Comparison of ENCODE assay signal across 1 cellular context in the genomic region with DNA sequence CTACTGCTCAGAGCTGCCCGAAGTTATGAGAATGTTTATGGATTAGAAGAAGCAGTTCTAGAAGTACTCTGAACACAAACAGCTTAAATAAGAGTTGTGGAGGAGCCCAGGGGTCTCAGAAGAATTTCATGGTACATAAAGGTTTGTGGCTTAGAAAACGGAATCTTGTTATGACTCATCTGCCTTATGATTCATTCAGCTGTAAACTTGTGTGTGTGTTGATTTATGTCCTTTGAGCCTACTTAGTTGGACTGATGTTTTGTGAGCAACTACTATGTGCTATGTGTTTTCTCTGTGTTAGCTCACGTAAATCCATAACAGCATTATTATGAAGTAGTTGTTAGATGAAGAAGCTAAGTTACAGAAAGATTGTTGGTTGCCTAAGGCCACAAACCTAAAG.
TF ChIP-seq lines count a peak whose summit lies in the region.

No MANE protein-coding gene starts in this region.

TF ChIP-seq in GM12878, 131 proteins besides CTCF, POLR2A, EP300 and RAD21 (continued from another document):
- TF ChIP-seq USF2 (IDR thresholded peaks at IDR 0.05; ENCODE audit: borderline replicate concordance, low read depth, low read length) (no peak), MEF2A (IDR thresholded peaks at IDR 0.05; ENCODE audit: insufficient read depth, low read depth, low read length) (0 out of 2 replicates have a peak, but pooled peaks have one; percentile 38), JUNB (IDR thresholded peaks at IDR 0.05) (peak; percentile 93), EED (IDR thresholded peaks at IDR 0.05; ENCODE audit: low read depth) (no peak), NR2C2 (IDR thresholded peaks at IDR 0.05; ENCODE audit: borderline replicate concordance, control insufficient read depth, insufficient read length, low read depth) (no peak), GABPA (IDR thresholded peaks at IDR 0.05; ENCODE audit: low read depth) (0 out of 2 replicates have a peak, but pooled peaks have one; percentile 44), SUPT20H (IDR thresholded peaks at IDR 0.05; ENCODE audit: borderline replicate concordance, control insufficient read depth, low read depth, low read length) (no peak), ZNF217 (IDR thresholded peaks at IDR 0.05) (peak; percentile 83), CEBPZ (IDR thresholded peaks at IDR 0.05; ENCODE audit: low read depth, low read length) (no peak), CBFB (IDR thresholded peaks at IDR 0.05; ENCODE audit: low read depth) (no peak), LARP7 (IDR thresholded peaks at IDR 0.05) (no peak), SPI1 (IDR thresholded peaks at IDR 0.05; ENCODE audit: borderline replicate concordance, insufficient read depth, low read depth, low read length) (no peak), RUNX3 (IDR thresholded peaks at IDR 0.05; ENCODE audit: low read length) (peak; percentile 93), ETV6 (conservative IDR thresholded peaks at IDR 0.05 in 1 of 2, IDR thresholded peaks at IDR 0.05 in 1 of 2; ENCODE audit: borderline replicate concordance in 1 of 2, low read depth in 1 of 2) (peak in 1 of 2 experiments; percentile 71; a peak in 2 of 4 replicates), CEBPB (IDR thresholded peaks at IDR 0.05; ENCODE audit: borderline replicate concordance in 1 of 2, low read depth in 2 of 2, low read length in 2 of 2) (no peak), TBL1XR1 (IDR thresholded peaks at IDR 0.05; ENCODE audit: low read depth, low read length) (no peak), HDGF (IDR thresholded peaks at IDR 0.05) (no peak), NFIC (IDR thresholded peaks at IDR 0.05; ENCODE audit: low read depth, low read length) (peak; percentile 58; the same call in 1 of the 2 replicates), CHD1 (IDR thresholded peaks at IDR 0.05; ENCODE audit: low read depth, low read length) (no peak), CBX3 (IDR thresholded peaks at IDR 0.05; ENCODE audit: borderline replicate concordance, low read depth) (no peak), RELA (IDR thresholded peaks at IDR 0.05; ENCODE audit: borderline replicate concordance, partially characterized antibody) (no peak), MYC (IDR thresholded peaks at IDR 0.05; ENCODE audit: insufficient read depth, insufficient read length, insufficient replicate concordance, low read length, severe bottlenecking) (no peak), MXI1 (IDR thresholded peaks at IDR 0.05; ENCODE audit: low read depth, low read length) (no peak), CREM (IDR thresholded peaks at IDR 0.05; ENCODE audit: low read depth) (peak; percentile 50; the same call in 1 of the 2 replicates), RELB (IDR thresholded peaks at IDR 0.05; ENCODE audit: low read depth) (no peak), PAX5 (IDR thresholded peaks at IDR 0.05; ENCODE audit: borderline replicate concordance, low read depth, low read length) (peak; percentile 34; the same call in 1 of the 2 replicates), WRNIP1 (IDR thresholded peaks at IDR 0.05; ENCODE audit: borderline replicate concordance, low read depth, low read length) (no peak), NFXL1 (IDR thresholded peaks at IDR 0.05; ENCODE audit: borderline replicate concordance) (no peak), STAT3 (IDR thresholded peaks at IDR 0.05; ENCODE audit: low read depth, low read length) (no peak), YBX1 (IDR thresholded peaks at IDR 0.05) (no peak), BCL11A (IDR thresholded peaks at IDR 0.05; ENCODE audit: low read depth, low read length) (peak; percentile 77)
- TF ChIP-seq, protein P1, sequence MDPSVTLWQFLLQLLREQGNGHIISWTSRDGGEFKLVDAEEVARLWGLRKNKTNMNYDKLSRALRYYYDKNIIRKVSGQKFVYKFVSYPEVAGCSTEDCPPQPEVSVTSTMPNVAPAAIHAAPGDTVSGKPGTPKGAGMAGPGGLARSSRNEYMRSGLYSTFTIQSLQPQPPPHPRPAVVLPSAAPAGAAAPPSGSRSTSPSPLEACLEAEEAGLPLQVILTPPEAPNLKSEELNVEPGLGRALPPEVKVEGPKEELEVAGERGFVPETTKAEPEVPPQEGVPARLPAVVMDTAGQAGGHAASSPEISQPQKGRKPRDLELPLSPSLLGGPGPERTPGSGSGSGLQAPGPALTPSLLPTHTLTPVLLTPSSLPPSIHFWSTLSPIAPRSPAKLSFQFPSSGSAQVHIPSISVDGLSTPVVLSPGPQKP (IDR thresholded peaks at IDR 0.05; ENCODE audit: low read depth, low read length), result no peak
- TF ChIP-seq, protein P2, sequence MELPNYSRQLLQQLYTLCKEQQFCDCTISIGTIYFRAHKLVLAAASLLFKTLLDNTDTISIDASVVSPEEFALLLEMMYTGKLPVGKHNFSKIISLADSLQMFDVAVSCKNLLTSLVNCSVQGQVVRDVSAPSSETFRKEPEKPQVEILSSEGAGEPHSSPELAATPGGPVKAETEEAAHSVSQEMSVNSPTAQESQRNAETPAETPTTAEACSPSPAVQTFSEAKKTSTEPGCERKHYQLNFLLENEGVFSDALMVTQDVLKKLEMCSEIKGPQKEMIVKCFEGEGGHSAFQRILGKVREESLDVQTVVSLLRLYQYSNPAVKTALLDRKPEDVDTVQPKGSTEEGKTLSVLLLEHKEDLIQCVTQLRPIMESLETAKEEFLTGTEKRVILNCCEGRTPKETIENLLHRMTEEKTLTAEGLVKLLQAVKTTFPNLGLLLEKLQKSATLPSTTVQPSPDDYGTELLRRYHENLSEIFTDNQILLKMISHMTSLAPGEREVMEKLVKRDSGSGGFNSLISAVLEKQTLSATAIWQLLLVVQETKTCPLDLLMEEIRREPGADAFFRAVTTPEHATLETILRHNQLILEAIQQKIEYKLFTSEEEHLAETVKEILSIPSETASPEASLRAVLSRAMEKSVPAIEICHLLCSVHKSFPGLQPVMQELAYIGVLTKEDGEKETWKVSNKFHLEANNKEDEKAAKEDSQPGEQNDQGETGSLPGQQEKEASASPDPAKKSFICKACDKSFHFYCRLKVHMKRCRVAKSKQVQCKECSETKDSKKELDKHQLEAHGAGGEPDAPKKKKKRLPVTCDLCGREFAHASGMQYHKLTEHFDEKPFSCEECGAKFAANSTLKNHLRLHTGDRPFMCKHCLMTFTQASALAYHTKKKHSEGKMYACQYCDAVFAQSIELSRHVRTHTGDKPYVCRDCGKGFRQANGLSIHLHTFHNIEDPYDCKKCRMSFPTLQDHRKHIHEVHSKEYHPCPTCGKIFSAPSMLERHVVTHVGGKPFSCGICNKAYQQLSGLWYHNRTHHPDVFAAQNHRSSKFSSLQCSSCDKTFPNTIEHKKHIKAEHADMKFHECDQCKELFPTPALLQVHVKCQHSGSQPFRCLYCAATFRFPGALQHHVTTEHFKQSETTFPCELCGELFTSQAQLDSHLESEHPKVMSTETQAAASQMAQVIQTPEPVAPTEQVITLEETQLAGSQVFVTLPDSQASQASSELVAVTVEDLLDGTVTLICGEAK (IDR thresholded peaks at IDR 0.05; ENCODE audit: borderline replicate concordance), result no peak
- TF ChIP-seq, protein P3, sequence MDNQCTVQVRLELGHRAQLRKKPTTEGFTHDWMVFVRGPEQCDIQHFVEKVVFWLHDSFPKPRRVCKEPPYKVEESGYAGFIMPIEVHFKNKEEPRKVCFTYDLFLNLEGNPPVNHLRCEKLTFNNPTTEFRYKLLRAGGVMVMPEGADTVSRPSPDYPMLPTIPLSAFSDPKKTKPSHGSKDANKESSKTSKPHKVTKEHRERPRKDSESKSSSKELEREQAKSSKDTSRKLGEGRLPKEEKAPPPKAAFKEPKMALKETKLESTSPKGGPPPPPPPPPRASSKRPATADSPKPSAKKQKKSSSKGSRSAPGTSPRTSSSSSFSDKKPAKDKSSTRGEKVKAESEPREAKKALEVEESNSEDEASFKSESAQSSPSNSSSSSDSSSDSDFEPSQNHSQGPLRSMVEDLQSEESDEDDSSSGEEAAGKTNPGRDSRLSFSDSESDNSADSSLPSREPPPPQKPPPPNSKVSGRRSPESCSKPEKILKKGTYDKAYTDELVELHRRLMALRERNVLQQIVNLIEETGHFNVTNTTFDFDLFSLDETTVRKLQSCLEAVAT (IDR thresholded peaks at IDR 0.05), result no peak
- TF ChIP-seq, protein P4, sequence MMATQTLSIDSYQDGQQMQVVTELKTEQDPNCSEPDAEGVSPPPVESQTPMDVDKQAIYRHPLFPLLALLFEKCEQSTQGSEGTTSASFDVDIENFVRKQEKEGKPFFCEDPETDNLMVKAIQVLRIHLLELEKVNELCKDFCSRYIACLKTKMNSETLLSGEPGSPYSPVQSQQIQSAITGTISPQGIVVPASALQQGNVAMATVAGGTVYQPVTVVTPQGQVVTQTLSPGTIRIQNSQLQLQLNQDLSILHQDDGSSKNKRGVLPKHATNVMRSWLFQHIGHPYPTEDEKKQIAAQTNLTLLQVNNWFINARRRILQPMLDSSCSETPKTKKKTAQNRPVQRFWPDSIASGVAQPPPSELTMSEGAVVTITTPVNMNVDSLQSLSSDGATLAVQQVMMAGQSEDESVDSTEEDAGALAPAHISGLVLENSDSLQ (IDR thresholded peaks at IDR 0.05), result peak; percentile 65; the same call in 1 of the 2 replicates
- TF ChIP-seq, protein P5, sequence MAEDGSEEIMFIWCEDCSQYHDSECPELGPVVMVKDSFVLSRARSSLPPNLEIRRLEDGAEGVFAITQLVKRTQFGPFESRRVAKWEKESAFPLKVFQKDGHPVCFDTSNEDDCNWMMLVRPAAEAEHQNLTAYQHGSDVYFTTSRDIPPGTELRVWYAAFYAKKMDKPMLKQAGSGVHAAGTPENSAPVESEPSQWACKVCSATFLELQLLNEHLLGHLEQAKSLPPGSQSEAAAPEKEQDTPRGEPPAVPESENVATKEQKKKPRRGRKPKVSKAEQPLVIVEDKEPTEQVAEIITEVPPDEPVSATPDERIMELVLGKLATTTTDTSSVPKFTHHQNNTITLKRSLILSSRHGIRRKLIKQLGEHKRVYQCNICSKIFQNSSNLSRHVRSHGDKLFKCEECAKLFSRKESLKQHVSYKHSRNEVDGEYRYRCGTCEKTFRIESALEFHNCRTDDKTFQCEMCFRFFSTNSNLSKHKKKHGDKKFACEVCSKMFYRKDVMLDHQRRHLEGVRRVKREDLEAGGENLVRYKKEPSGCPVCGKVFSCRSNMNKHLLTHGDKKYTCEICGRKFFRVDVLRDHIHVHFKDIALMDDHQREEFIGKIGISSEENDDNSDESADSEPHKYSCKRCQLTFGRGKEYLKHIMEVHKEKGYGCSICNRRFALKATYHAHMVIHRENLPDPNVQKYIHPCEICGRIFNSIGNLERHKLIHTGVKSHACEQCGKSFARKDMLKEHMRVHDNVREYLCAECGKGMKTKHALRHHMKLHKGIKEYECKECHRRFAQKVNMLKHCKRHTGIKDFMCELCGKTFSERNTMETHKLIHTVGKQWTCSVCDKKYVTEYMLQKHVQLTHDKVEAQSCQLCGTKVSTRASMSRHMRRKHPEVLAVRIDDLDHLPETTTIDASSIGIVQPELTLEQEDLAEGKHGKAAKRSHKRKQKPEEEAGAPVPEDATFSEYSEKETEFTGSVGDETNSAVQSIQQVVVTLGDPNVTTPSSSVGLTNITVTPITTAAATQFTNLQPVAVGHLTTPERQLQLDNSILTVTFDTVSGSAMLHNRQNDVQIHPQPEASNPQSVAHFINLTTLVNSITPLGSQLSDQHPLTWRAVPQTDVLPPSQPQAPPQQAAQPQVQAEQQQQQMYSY (CRISPR knock-in tag; IDR thresholded peaks at IDR 0.05), result no peak
